ENCODE assay signal across 8 cellular contexts in genomic region chr1:25430073-25430665, GRCh38. TPM values are rescaled to one million over a fixed set of nuclear protein-coding genes. Genes with fewer than 3 reads are reported as not detected.
DNase-seq lines count a peak whose midpoint lies in the region; ATAC-seq and TF ChIP-seq lines count a peak whose summit lies in the region.

No MANE protein-coding gene starts in this region.

- no peaks in the 10 kb centered on the region for H3K9me3 Mint-ChIP-seq in activated T-cell treated with anti-CD3 and anti-CD28 coated beads, Interleukin-2, amount 50 U/mL, for 72 hours
- H3K9me3 Mint-ChIP-seq in naive thymus-derived CD8-positive, alpha-beta T cell: no peaks in the 10 kb centered on the region

- H3K4me3 ChIP-seq in DND-41 (ENCODE audit: low read depth in 1 of 2, low read length in 2 of 2) (peak overlapping the region; percentile 54 to 77), KMS-11 (IDR thresholded peaks at IDR 0.05; ENCODE audit: insufficient read depth, low read depth, low read length) (peak overlapping the region; percentile 65)

- H3K36me3 Mint-ChIP-seq in activated T-cell treated with anti-CD3 and anti-CD28 coated beads, Interleukin-2, amount 50 U/mL, for 72 hours (ENCODE audit: insufficient read depth in 2 of 2): peaks cover 0 to 3% of the 10 kb centered on the region in 2 donors
- H3K36me3 Mint-ChIP-seq in naive thymus-derived CD8-positive, alpha-beta T cell: no peaks in the 10 kb centered on the region

- H3K27me3 ChIP-seq in DND-41 (ENCODE audit: insufficient read depth, low read length, poor library complexity): no peaks in the 10 kb centered on the region
- H3K27me3 ChIP-seq in KMS-11 (ENCODE audit: insufficient read depth, low read depth): no peaks in the 10 kb centered on the region

- H3K27ac ChIP-seq in DND-41 (ENCODE audit: low read length) (peak overlapping the region; percentile 75), KMS-11 (peak overlapping the region; percentile 80)

- peaks cover 41% of the 10 kb centered on the region for H3K4me1 Mint-ChIP-seq in activated T-cell treated with anti-CD3 and anti-CD28 coated beads, Interleukin-2, amount 50 U/mL, for 72 hours (ENCODE audit: low read depth)
- H3K4me1 Mint-ChIP-seq in naive thymus-derived CD8-positive, alpha-beta T cell: peaks cover 20 to 47% (median 40%) of the 10 kb centered on the region in 4 donors

- H3K4me3 Mint-ChIP-seq in activated T-cell treated with anti-CD3 and anti-CD28 coated beads, Interleukin-2, amount 50 U/mL, for 72 hours: peak overlapping the region; percentile 97 to 100
- H3K4me3 Mint-ChIP-seq in naive thymus-derived CD8-positive, alpha-beta T cell: peak overlapping the region; percentile 93 to 99 (median 98)

- ATAC-seq in DND-41 (ENCODE audit: insufficient read depth, low read depth): peak; percentile 85
- peak; percentile 68 for ATAC-seq in GM21786 (IDR thresholded peaks at IDR 0.05; ENCODE audit: unreplicated experiment)
- ATAC-seq in activated T-cell treated with anti-CD3 and anti-CD28 coated beads, Interleukin-2, amount 50 U/mL, for 72 hours (replicated peaks in 1 of 2): peak; percentile 89
- peak; percentile 74 to 78 for ATAC-seq in naive thymus-derived CD8-positive, alpha-beta T cell

- H3K4me1 ChIP-seq in DND-41 (ENCODE audit: insufficient read depth, low read length) (peaks cover 47% of the 10 kb centered on the region), KMS-11 (ENCODE audit: low read depth, poor library complexity, severe bottlenecking) (peaks cover 42% of the 10 kb centered on the region)

- no peaks in the 10 kb centered on the region for H3K9me3 ChIP-seq in DND-41 (ENCODE audit: insufficient read depth, low read length, severe bottlenecking)

- H3K9ac ChIP-seq in DND-41 (ENCODE audit: low read depth, low read length) (peak overlapping the region; percentile 78), KMS-11 (peak overlapping the region; percentile 90; the same call in 1 of the 2 replicates)

- TF ChIP-seq CTCF in DND-41 (IDR thresholded peaks at IDR 0.05; ENCODE audit: borderline replicate concordance, extremely low read depth, low read length, poor library complexity, severe bottlenecking) (peak; percentile 7), KMS-11 (conservative IDR thresholded peaks at IDR 0.05; ENCODE audit: low read depth, low read length) (no peak)

- H3K79me2 ChIP-seq in DND-41 (ENCODE audit: insufficient read depth, low read length) (peaks cover 44% of the 10 kb centered on the region), KMS-11 (ENCODE audit: insufficient read depth, low read depth) (peaks cover 31% of the 10 kb centered on the region)

- peak; percentile 87 for DNase-seq in DND-41
- peak; percentile 93 for DNase-seq in activated T-cell treated with anti-CD3 and anti-CD28 coated beads, Interleukin-2, amount 50 U/mL, for 72 hours
- peak; percentile 81 for DNase-seq in fibroblast of gingiva (ENCODE audit: low read depth)
- DNase-seq in naive thymus-derived CD8-positive, alpha-beta T cell: peak; percentile 79 to 93 (median 90)
- peak; percentile 81 to 95 (median 87) for DNase-seq in stimulated activated naive CD4-positive, alpha-beta T cell (lab: John Stamatoyannopoulos, UW)

- H2AFZ ChIP-seq in DND-41 (ENCODE audit: low read depth, low read length) (peak overlapping the region; percentile 81), KMS-11 (ENCODE audit: low read depth) (peak overlapping the region; percentile 87)

- H3K36me3 ChIP-seq in DND-41 (ENCODE audit: insufficient read depth, low read length) (no peaks in the 10 kb centered on the region), KMS-11 (ENCODE audit: insufficient read depth) (no peaks in the 10 kb centered on the region)

- H3K27me3 Mint-ChIP-seq in activated T-cell treated with anti-CD3 and anti-CD28 coated beads, Interleukin-2, amount 50 U/mL, for 72 hours (ENCODE audit: low read depth): no peaks in the 10 kb centered on the region
- no peaks in the 10 kb centered on the region for H3K27me3 Mint-ChIP-seq in naive thymus-derived CD8-positive, alpha-beta T cell

- POLR2A ChIA-PET in naive thymus-derived CD8-positive, alpha-beta T cell (lab: Charles Lee): interaction anchor here (0.6 to 4.5 kb wide), 18 partner anchors 20 to 1604 kb away, joined by 3 to 20 read pairs (median 4); partner anchors contain the start of genes DHDDS, MTFR1L and SYF2

- H3K27ac Mint-ChIP-seq in activated T-cell treated with anti-CD3 and anti-CD28 coated beads, Interleukin-2, amount 50 U/mL, for 72 hours: peak overlapping the region; percentile 100
- peak overlapping the region; percentile 98 to 100 (median 100) for H3K27ac Mint-ChIP-seq in naive thymus-derived CD8-positive, alpha-beta T cell

- H3K4me2 ChIP-seq in DND-41 (ENCODE audit: insufficient read depth, low read length) (peak overlapping the region; percentile 77), KMS-11 (peak overlapping the region; percentile 100)

- H4K20me1 ChIP-seq in DND-41 (ENCODE audit: insufficient read depth, low read length) (peaks cover 31% of the 10 kb centered on the region), KMS-11 (ENCODE audit: insufficient read depth) (no peaks in the 10 kb centered on the region)

TF ChIP-seq in PFSK-1, 5 proteins besides CTCF, POLR2A, EP300 and RAD21:
- peak; percentile 75 for TF ChIP-seq POLR2AphosphoS5 (IDR thresholded peaks at IDR 0.05; ENCODE audit: low read depth, low read length)
- TF ChIP-seq SIN3A (IDR thresholded peaks at IDR 0.05; ENCODE audit: borderline replicate concordance, insufficient read depth, low read length): peak; percentile 74; the same call in 1 of the 2 replicates
- TF ChIP-seq FOXP2 (optimal IDR thresholded peaks at IDR 0.05; ENCODE audit: borderline replicate concordance, extremely low read depth, extremely low read length, insufficient read depth): peak; percentile 47
- TF ChIP-seq, protein P1, sequence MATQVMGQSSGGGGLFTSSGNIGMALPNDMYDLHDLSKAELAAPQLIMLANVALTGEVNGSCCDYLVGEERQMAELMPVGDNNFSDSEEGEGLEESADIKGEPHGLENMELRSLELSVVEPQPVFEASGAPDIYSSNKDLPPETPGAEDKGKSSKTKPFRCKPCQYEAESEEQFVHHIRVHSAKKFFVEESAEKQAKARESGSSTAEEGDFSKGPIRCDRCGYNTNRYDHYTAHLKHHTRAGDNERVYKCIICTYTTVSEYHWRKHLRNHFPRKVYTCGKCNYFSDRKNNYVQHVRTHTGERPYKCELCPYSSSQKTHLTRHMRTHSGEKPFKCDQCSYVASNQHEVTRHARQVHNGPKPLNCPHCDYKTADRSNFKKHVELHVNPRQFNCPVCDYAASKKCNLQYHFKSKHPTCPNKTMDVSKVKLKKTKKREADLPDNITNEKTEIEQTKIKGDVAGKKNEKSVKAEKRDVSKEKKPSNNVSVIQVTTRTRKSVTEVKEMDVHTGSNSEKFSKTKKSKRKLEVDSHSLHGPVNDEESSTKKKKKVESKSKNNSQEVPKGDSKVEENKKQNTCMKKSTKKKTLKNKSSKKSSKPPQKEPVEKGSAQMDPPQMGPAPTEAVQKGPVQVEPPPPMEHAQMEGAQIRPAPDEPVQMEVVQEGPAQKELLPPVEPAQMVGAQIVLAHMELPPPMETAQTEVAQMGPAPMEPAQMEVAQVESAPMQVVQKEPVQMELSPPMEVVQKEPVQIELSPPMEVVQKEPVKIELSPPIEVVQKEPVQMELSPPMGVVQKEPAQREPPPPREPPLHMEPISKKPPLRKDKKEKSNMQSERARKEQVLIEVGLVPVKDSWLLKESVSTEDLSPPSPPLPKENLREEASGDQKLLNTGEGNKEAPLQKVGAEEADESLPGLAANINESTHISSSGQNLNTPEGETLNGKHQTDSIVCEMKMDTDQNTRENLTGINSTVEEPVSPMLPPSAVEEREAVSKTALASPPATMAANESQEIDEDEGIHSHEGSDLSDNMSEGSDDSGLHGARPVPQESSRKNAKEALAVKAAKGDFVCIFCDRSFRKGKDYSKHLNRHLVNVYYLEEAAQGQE (IDR thresholded peaks at IDR 0.05; ENCODE audit: insufficient read depth in 1 of 2, low read depth in 2 of 2, low read length in 2 of 2): 0 out of 4 replicates have a peak, but pooled peaks of 1 of the 2 experiments have one; percentile 9
- TF ChIP-seq TAF1 (IDR thresholded peaks at IDR 0.05; ENCODE audit: borderline replicate concordance, insufficient read depth, low read length): peak; percentile 91; the same call in 1 of the 2 replicates

RNA-seq across cellular contexts. Expression of gene MACO1, which starts 0.5 kb away (rescaled TPM):
- polyA plus RNA-seq in PFSK-1 (2012; ENCODE audit: insufficient read length, low read depth): 11.8 TPM
- 10 to 100 TPM; 22.6 to 26.3 TPM for total RNA-seq in activated T-cell treated with anti-CD3 and anti-CD28 coated beads, Interleukin-2, amount 50 U/mL, for 72 hours
- total RNA-seq in naive thymus-derived CD8-positive, alpha-beta T cell: 10 to 100 TPM; 26.9 to 28.0 TPM
- 1 to 10 TPM; 7.6 to 8.8 (median 7.6) TPM for polyA plus RNA-seq in naive thymus-derived CD8-positive, alpha-beta T cell

RNA-seq across cellular contexts. Expression of gene RHCE, which starts 9.5 kb away (rescaled TPM):
- polyA plus RNA-seq in PFSK-1 (2012; ENCODE audit: insufficient read length, low read depth): 1.4 TPM
- under 1 TPM in 1 of 2 donors, not detected in 1; 0.72 TPM for total RNA-seq in activated T-cell treated with anti-CD3 and anti-CD28 coated beads, Interleukin-2, amount 50 U/mL, for 72 hours
- total RNA-seq in naive thymus-derived CD8-positive, alpha-beta T cell: under 1 TPM; 0.44 to 0.60 TPM
- polyA plus RNA-seq in naive thymus-derived CD8-positive, alpha-beta T cell: 1 to 10 TPM in 1 of 3 donors, under 1 TPM in 2; 0.30 to 1.1 (median 0.81) TPM

Comparison
In these comparisons a context has a peak if more than half of its experiments do, and no peak if none do; other contexts are left out.
1. Peak in every context shown above with its lines: DNase-seq, ATAC-seq, H3K4me3 ChIP-seq and H3K27ac ChIP-seq.